In genomic region chr7:159062596-159062995, GRCh38 we compare ENCODE assay signal across 20 cellular contexts.
"Had no signal": no experiment of that assay in that cellular context is flagged by ENCODE, and none has a peak within 500 bp of the region (broad histone marks: within the 10 kb centered on the region; RNA-seq: fewer than 3 reads in every experiment).

No MANE protein-coding gene starts in this region.

- H3K27ac ChIP-seq: dorsolateral prefrontal cortex, gastroesophageal sphincter, left ventricle myocardium inferior, spleen, uterus had no signal

- H3K27me3 ChIP-seq: uterus had no signal

- H3K9me3 ChIP-seq: gastroesophageal sphincter, left ventricle myocardium inferior, mucosa of descending colon, uterus had no signal

- ATAC-seq: esophagus mucosa; gastroesophageal sphincter; left cardiac atrium; mucosa of descending colon; naive thymus-derived CD8-positive, alpha-beta T cell; stimulated activated memory B cell treated with anti-CD40 and anti-IgM and Interleukin-4, amounts not matched to agents 10 μg/mL and 1 μg/mL and 100 μg/mL, for 72 hours had no signal

- DNase-seq: cortex of kidney; dorsolateral prefrontal cortex; effector CD8-positive, alpha-beta T cell; glutamatergic neuron; left cardiac atrium; left ventricle myocardium inferior; mesenchymal stem cell; mucosa of descending colon; naive thymus-derived CD8-positive, alpha-beta T cell; posterior cingulate gyrus; spleen; stimulated activated CD4-positive, alpha-beta T cell treated with anti-CD3 and anti-CD28 coated beads, Interleukin-15, amount 100 ng/mL, for 24 hours; stimulated activated CD4-positive, alpha-beta T cell treated with anti-CD3 and anti-CD28 coated beads, Interleukin-1b, Interleukin-23, amount 100 ng/mL, for 48 hours; stimulated activated CD4-positive, alpha-beta T cell treated with anti-CD3 and anti-CD28 coated beads, Interleukin-4, amount 100 ng/mL, for 24 hours; trophoblast cell; uterus had no signal

- H3K36me3 ChIP-seq: gastroesophageal sphincter, spleen, uterus had no signal

- H3K4me1 ChIP-seq: uterus had no signal

- H3K4me3 ChIP-seq: dorsolateral prefrontal cortex, gastroesophageal sphincter, left ventricle myocardium inferior, lung, mucosa of descending colon, spleen, uterus had no signal
